Comparison of ENCODE assay signal across 8 cellular contexts in the genomic region with DNA sequence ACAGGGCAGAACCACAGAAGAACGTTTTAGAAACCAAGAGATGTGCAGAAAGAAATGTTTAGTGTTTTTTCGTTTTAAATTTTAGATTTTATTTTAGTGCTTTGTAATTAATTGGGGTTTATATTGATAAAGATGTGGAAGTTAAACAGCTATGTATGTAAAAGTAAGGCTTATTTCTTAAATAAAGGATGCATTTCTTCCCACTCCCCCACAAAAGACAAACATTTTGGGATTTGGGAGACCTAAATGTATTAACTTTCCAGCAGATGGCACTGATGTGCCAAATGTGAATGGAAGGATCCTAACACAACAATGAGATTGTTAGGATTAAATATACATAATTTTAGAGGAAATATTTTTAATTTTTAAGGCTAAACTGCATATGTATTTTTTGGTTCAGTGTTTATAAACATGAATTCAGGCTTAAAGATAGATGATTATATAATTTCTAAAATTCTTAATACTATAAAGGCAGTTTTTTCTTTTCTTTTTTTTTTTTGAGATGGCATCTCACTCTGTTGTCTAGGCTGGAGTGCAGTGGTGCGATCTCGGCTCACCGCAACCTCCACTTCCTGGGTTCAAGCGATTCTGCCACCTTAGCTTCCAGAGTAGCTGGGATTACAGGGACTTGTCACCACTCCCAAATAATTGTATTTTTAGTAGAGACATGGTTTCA. TPM values are rescaled to one million over a fixed set of nuclear protein-coding genes. Genes with fewer than 3 reads are reported as not detected.
A peak's percentile ranks its signal among the peaks of the same experiment; 100 is the strongest.
DNase-seq lines count a peak whose midpoint lies in the region; ATAC-seq and TF ChIP-seq lines count a peak whose summit lies in the region.

No MANE protein-coding gene starts in this region.

- peak in 55 of 56 donors; percentile 42 to 82 (median 65) for TF ChIP-seq CTCF in dorsolateral prefrontal cortex (IDR thresholded peaks at IDR 0.05 in 54 of 56, conservative IDR thresholded peaks at IDR 0.05 in 2 of 56; ENCODE audit: low read depth in 1 of 56, partially characterized antibody in 56 of 56)
- peak; percentile 51 for TF ChIP-seq CTCF in psoas muscle (IDR thresholded peaks at IDR 0.05)
- TF ChIP-seq CTCF in omental fat pad (IDR thresholded peaks at IDR 0.05): no peak

- peaks cover 6 to 20% of the 10 kb centered on the region in 2 donors for H3K36me3 ChIP-seq in psoas muscle (ENCODE audit: insufficient read depth in 1 of 2, low read depth in 1 of 2)

- H3K4me3 ChIP-seq in dorsolateral prefrontal cortex (no peak overlapping the region), psoas muscle (no peak overlapping the region)

- H3K4me1 ChIP-seq in psoas muscle: peaks cover 30% of the 10 kb centered on the region

- no peaks in the 10 kb centered on the region for H3K9me3 ChIP-seq in psoas muscle

- 69 to 85% (median 73%) methylated on average over 6 of the region's 6 CpGs for WGBS in psoas muscle, 3 donors

- ATAC-seq in psoas muscle (no peak), omental fat pad (ENCODE audit: low FRiP score) (no peak)

- H3K27ac ChIP-seq in dorsolateral prefrontal cortex: no peak overlapping the region
- no peak overlapping the region for H3K27ac ChIP-seq in psoas muscle

- DNase-seq in NCI-H146 (lab: John Stamatoyannopoulos, UW): peak; percentile 37
- no peak for DNase-seq in NCI-H146 treated with DMSO at 0.1 percent for 48 hours (lab: John Stamatoyannopoulos, UW; ENCODE audit: unreplicated experiment)
- DNase-seq in NCI-H2171 treated with DMSO at 0.1 percent for 48 hours (lab: John Stamatoyannopoulos, UW): peak; percentile 63
- DNase-seq in dorsolateral prefrontal cortex: peak in 1 of 10 donors; percentile 11
- DNase-seq in psoas muscle: no peak
- no peak for DNase-seq in mucosa of gallbladder (ENCODE audit: low spot score)
- no peak for DNase-seq in activated T-cell treated with anti-CD3 and anti-CD28 coated beads, Interleukin-2, amount 50 U/mL, for 48 hours
- no peak for DNase-seq in omental fat pad (ENCODE audit: low spot score)

- intact Hi-C loops in dorsolateral prefrontal cortex (cut with DNase I) (loop anchor here (2.0 to 5.0 kb wide), 4 partner anchors 257 to 427 kb away; partner anchors contain the start of gene DOK5 (in 1 of the 2)), psoas muscle (cut with DNase I) (loop anchor here (2.0 to 10.0 kb wide), 3 partner anchors 255 to 427 kb away; partner anchors contain the start of gene DOK5 (in 1 of the 2))

- H3K27me3 ChIP-seq in dorsolateral prefrontal cortex (no peaks in the 10 kb centered on the region), psoas muscle (ENCODE audit: insufficient read depth in 3 of 3, low read length in 2 of 3) (no peaks in the 10 kb centered on the region)

RNA-seq across cellular contexts. Expression of gene PFDN4, which starts 12.0 kb away (rescaled TPM):
- total RNA-seq in dorsolateral prefrontal cortex (10 to 100 TPM; 12.0 to 56.7 (median 33.2) TPM), psoas muscle (10 to 100 TPM; 15.8 to 26.3 (median 18.9) TPM), mucosa of gallbladder (22.2 TPM), omental fat pad (10 to 100 TPM; 46.4 to 72.7 (median 54.2) TPM)
- polyA plus RNA-seq in psoas muscle: 10 to 100 TPM; 45.8 to 77.5 (median 72.9) TPM

RNA-seq across cellular contexts. Expression of gene CYP24A1, which starts 46.1 kb away (rescaled TPM):
- total RNA-seq in dorsolateral prefrontal cortex (1 to 10 TPM in 44 of 120 experiments, under 1 TPM in 48, not detected in 28; 0.15 to 3.5 (median 0.94) TPM), psoas muscle (not detected), mucosa of gallbladder (not detected), omental fat pad (under 1 TPM in 1 of 4 donors, not detected in 3; 0.12 TPM)
- under 1 TPM in 1 of 3 donors, not detected in 2; 0.03 TPM for polyA plus RNA-seq in psoas muscle

Comparison
In these comparisons a context has a peak if more than half of its experiments do, and no peak if none do; other contexts are left out.
1. DNase-seq: peak in NCI-H146 (single experiment) and NCI-H2171 treated with DMSO at 0.1 percent for 48 hours (single experiment); none in NCI-H146 treated with DMSO at 0.1 percent for 48 hours (single experiment), psoas muscle (0 of 2), mucosa of gallbladder (single experiment), activated T-cell treated with anti-CD3 and anti-CD28 coated beads, Interleukin-2, amount 50 U/mL, for 48 hours (0 of 2) and omental fat pad (single experiment).
2. CTCF ChIP-seq: peak in dorsolateral prefrontal cortex (55 of 56) and psoas muscle (single experiment); none in omental fat pad (0 of 3).